Comparison of ENCODE assay signal across 23 cellular contexts in genomic region chr11:75812542-75813040, GRCh38. TPM values are rescaled to one million over a fixed set of nuclear protein-coding genes. Genes with fewer than 3 reads are reported as not detected.
DNase-seq lines count a peak whose midpoint lies in the region; ATAC-seq and TF ChIP-seq lines count a peak whose summit lies in the region.
"Had no signal": no experiment of that assay in that cellular context is flagged by ENCODE, and none has a peak within 500 bp of the region (broad histone marks: within the 10 kb centered on the region; RNA-seq: fewer than 3 reads in every experiment).

No MANE protein-coding gene starts in this region.

- H3K27me3 Mint-ChIP-seq in stimulated activated memory B cell treated with anti-CD40 and anti-IgM and Interleukin-4, amounts not matched to agents 10 μg/mL and 1 μg/mL and 100 μg/mL, for 72 hours: no peaks in the 10 kb centered on the region

- TF ChIP-seq POLR2A in gastroesophageal sphincter (IDR thresholded peaks at IDR 0.05): no peak

- peak overlapping the region; percentile 19 for H3K4me3 Mint-ChIP-seq in stimulated activated memory B cell treated with anti-CD40 and anti-IgM and Interleukin-4, amounts not matched to agents 10 μg/mL and 1 μg/mL and 100 μg/mL, for 72 hours

- H3K9me3 Mint-ChIP-seq in stimulated activated memory B cell treated with anti-CD40 and anti-IgM and Interleukin-4, amounts not matched to agents 10 μg/mL and 1 μg/mL and 100 μg/mL, for 72 hours: no peaks in the 10 kb centered on the region

- no peak for TF ChIP-seq EP300 in gastroesophageal sphincter (IDR thresholded peaks at IDR 0.05)

- ATAC-seq in Right ventricle myocardium superior (ENCODE audit: poor library complexity) (no peak), gastroesophageal sphincter (no peak), HG03565 (IDR thresholded peaks at IDR 0.05; ENCODE audit: unreplicated experiment) (no peak), GM19035 (IDR thresholded peaks at IDR 0.05; ENCODE audit: unreplicated experiment) (no peak), HG03196 (IDR thresholded peaks at IDR 0.05; ENCODE audit: unreplicated experiment) (no peak)
- no peak for ATAC-seq in stimulated activated memory B cell treated with anti-CD40 and anti-IgM and Interleukin-4, amounts not matched to agents 10 μg/mL and 1 μg/mL and 100 μg/mL, for 72 hours
- ATAC-seq: activated CD4-positive, CD25-positive, alpha-beta regulatory T cell treated with anti-CD3 and anti-CD28 coated beads, Interleukin-2, amount 50 U/mL, for 24 hours; left lobe of liver; upper lobe of right lung had no signal

- no peak overlapping the region for H2AFZ ChIP-seq in OCI-LY3 (ENCODE audit: low read depth, low read length)

- DNase-seq in left ventricle myocardium inferior: no peak
- no peak for DNase-seq in Right ventricle myocardium superior
- DNase-seq: activated CD8-positive, alpha-beta memory T cell treated with anti-CD3 and anti-CD28 coated beads for 24 hours; DMS 273 treated with DMSO at 0.1 percent for 48 hours; GOT3; Kasumi-1; NCI-H1092 treated with DMSO at 0.1 percent for 48 hours; NCI-H69; retina; SJCRH30; stimulated activated CD4-positive, alpha-beta T cell treated with anti-CD3 and anti-CD28 coated beads, Interleukin-15, amount 100 ng/mL, for 24 hours; stimulated activated naive CD4-positive, alpha-beta T cell treated with Interleukin-2 at 50 U/mL for 16 hours; T-helper 2 cell; upper lobe of right lung had no signal

- no peak overlapping the region for H3K27ac Mint-ChIP-seq in stimulated activated memory B cell treated with anti-CD40 and anti-IgM and Interleukin-4, amounts not matched to agents 10 μg/mL and 1 μg/mL and 100 μg/mL, for 72 hours

- peaks cover 42% of the 10 kb centered on the region for H3K4me1 Mint-ChIP-seq in stimulated activated memory B cell treated with anti-CD40 and anti-IgM and Interleukin-4, amounts not matched to agents 10 μg/mL and 1 μg/mL and 100 μg/mL, for 72 hours

- H3K4me3 ChIP-seq in left ventricle myocardium inferior: no peak overlapping the region
- peak overlapping the region; percentile 95 for H3K4me3 ChIP-seq in OCI-LY3 (ENCODE audit: low read length)
- no peak overlapping the region for H3K4me3 ChIP-seq in gastroesophageal sphincter
- H3K4me3 ChIP-seq: BLaER1 treated with 17β-estradiol and CSF1 and Interleukin-3, amounts not matched to agents 10 nM and 100 nM; SJCRH30; upper lobe of right lung had no signal

- 80 to 86% methylated on average over 2 of the region's 2 CpGs for WGBS in gastroesophageal sphincter (ENCODE audit: low coverage in 1 of 2), 2 donors

- H3K27me3 ChIP-seq in left ventricle myocardium inferior (ENCODE audit: low read depth) (no peaks in the 10 kb centered on the region), OCI-LY3 (ENCODE audit: low read depth, low read length) (no peaks in the 10 kb centered on the region), gastroesophageal sphincter (no peaks in the 10 kb centered on the region)
- H3K27me3 ChIP-seq: BLaER1 treated with 17β-estradiol and CSF1 and Interleukin-3, amounts not matched to agents 10 nM and 100 nM; SJCRH30; upper lobe of right lung had no signal

- no peaks in the 10 kb centered on the region for H3K36me3 Mint-ChIP-seq in stimulated activated memory B cell treated with anti-CD40 and anti-IgM and Interleukin-4, amounts not matched to agents 10 μg/mL and 1 μg/mL and 100 μg/mL, for 72 hours

- peaks cover 16% of the 10 kb centered on the region; the same call in 1 of the 2 replicates for H4K20me1 ChIP-seq in OCI-LY3 (ENCODE audit: insufficient read depth, low read length)

- H3K9me3 ChIP-seq in left ventricle myocardium inferior (replicated peaks) (no peaks in the 10 kb centered on the region), OCI-LY3 (ENCODE audit: insufficient read depth, low read length) (no peaks in the 10 kb centered on the region), gastroesophageal sphincter (no peaks in the 10 kb centered on the region)
- H3K9me3 ChIP-seq: BLaER1 treated with 17β-estradiol and CSF1 and Interleukin-3, amounts not matched to agents 10 nM and 100 nM; SJCRH30; upper lobe of right lung had no signal

- peak overlapping the region; percentile 99; the same call in 1 of the 2 replicates for H3K9ac ChIP-seq in OCI-LY3 (ENCODE audit: low read length)
- H3K9ac ChIP-seq: BLaER1 treated with 17β-estradiol and CSF1 and Interleukin-3, amounts not matched to agents 10 nM and 100 nM had no signal

- H3K79me2 ChIP-seq in OCI-LY3 (ENCODE audit: low read length): peaks cover 51% of the 10 kb centered on the region

- peak overlapping the region; percentile 95 for H3K27ac ChIP-seq in left ventricle myocardium inferior (replicated peaks)
- peak overlapping the region; percentile 94 for H3K27ac ChIP-seq in OCI-LY3 (ENCODE audit: low read length)
- peak overlapping the region in 3 of 4 donors; percentile 45 to 94 (median 59) for H3K27ac ChIP-seq in gastroesophageal sphincter
- H3K27ac ChIP-seq: BLaER1 treated with 17β-estradiol and CSF1 and Interleukin-3, amounts not matched to agents 10 nM and 100 nM; SJCRH30 had no signal

- H3K36me3 ChIP-seq in left ventricle myocardium inferior: no peaks in the 10 kb centered on the region
- H3K36me3 ChIP-seq in OCI-LY3 (replicated peaks; ENCODE audit: low read depth, low read length): peaks cover 8% of the 10 kb centered on the region
- no peaks in the 10 kb centered on the region for H3K36me3 ChIP-seq in gastroesophageal sphincter
- H3K36me3 ChIP-seq: BLaER1 treated with 17β-estradiol and CSF1 and Interleukin-3, amounts not matched to agents 10 nM and 100 nM; SJCRH30; upper lobe of right lung had no signal

- H3K4me2 ChIP-seq in OCI-LY3 (ENCODE audit: low read length): peak overlapping the region; percentile 93

- TF ChIP-seq CTCF in left ventricle myocardium inferior (IDR thresholded peaks at IDR 0.05; ENCODE audit: borderline replicate concordance) (no peak), OCI-LY3 (IDR thresholded peaks at IDR 0.05; ENCODE audit: low read depth, low read length) (no peak), gastroesophageal sphincter (IDR thresholded peaks at IDR 0.05) (no peak)

- H3K4me1 ChIP-seq in left ventricle myocardium inferior (peaks cover 46% of the 10 kb centered on the region), OCI-LY3 (ENCODE audit: low read length) (peaks cover 71% of the 10 kb centered on the region), gastroesophageal sphincter (peaks cover 0 to 26% (median 6%) of the 10 kb centered on the region in 3 donors)
- H3K4me1 ChIP-seq: SJCRH30 had no signal

- intact Hi-C loops in left ventricle myocardium inferior (cut with micrococcal nuclease) (no loop called here), Right ventricle myocardium superior (cut with DNase I) (no loop called here)

RNA-seq across cellular contexts. Expression of gene UVRAG, which starts 2.4 kb away (rescaled TPM):
- 11.4 TPM for total RNA-seq in left ventricle myocardium inferior
- total RNA-seq in Right ventricle myocardium superior: 14.7 TPM
- total RNA-seq in gastroesophageal sphincter: 10 to 100 TPM; 28.1 to 50.1 (median 34.7) TPM

RNA-seq across cellular contexts. Expression of gene DGAT2, which starts 44.0 kb away (rescaled TPM):
- 6.9 TPM for total RNA-seq in left ventricle myocardium inferior
- 20.7 TPM for total RNA-seq in Right ventricle myocardium superior
- total RNA-seq in gastroesophageal sphincter: 10 to 100 TPM in 1 of 4 donors, 1 to 10 TPM in 2, under 1 TPM in 1; 0.74 to 14.4 (median 1.5) TPM
